ENCODE assay signal across 19 cellular contexts in the genomic region with DNA sequence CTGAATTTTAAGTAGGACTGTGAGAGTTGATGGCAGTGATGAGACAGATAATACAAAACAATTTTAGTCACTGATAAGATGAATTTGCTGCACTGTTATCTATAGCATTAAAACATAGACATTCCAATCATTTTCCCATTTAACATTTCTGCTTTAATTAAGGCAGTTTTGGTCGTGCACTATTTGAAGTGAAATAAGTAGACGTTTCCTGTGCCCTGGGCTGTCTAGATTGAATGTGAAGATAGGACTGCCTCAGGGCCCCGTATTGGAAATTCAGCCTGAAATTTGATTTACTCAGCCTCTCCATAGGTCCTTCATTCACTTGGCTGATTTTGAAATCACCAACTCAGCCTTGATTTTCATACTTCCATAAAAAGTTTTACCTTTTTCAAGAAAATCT. TPM values are rescaled to one million over a fixed set of nuclear protein-coding genes. Genes with fewer than 3 reads are reported as not detected.
A peak's percentile ranks its signal among the peaks of the same experiment; 100 is the strongest.
DNase-seq lines count a peak whose midpoint lies in the region; ATAC-seq, FAIRE-seq and TF ChIP-seq lines count a peak whose summit lies in the region.
"Had no signal": no experiment of that assay in that cellular context is flagged by ENCODE, and none has a peak within 500 bp of the region (broad histone marks: within the 10 kb centered on the region; RNA-seq: fewer than 3 reads in every experiment).

No MANE protein-coding gene starts in this region.

- peaks cover 65% of the 10 kb centered on the region for H3K4me1 Mint-ChIP-seq in astrocyte (ENCODE audit: low read depth, unreplicated experiment)

- no peaks in the 10 kb centered on the region for H3K9me3 Mint-ChIP-seq in astrocyte (ENCODE audit: unreplicated experiment)
- H3K9me3 Mint-ChIP-seq: activated naive CD8-positive, alpha-beta T cell treated with anti-CD3 and anti-CD28 coated beads, Interleukin-2, amount 50 U/mL, for 24 hours had no signal

- H3K27ac ChIP-seq in DND-41 (ENCODE audit: low read length) (no peak overlapping the region), astrocyte (ENCODE audit: low read depth, low read length) (no peak overlapping the region), gastrocnemius medialis (peak overlapping the region; percentile 89 to 95 (median 91)), pancreas (no peak overlapping the region)
- H3K27ac ChIP-seq: colonic mucosa, Peyer's patch, SJCRH30 had no signal

- TF ChIP-seq CTCF in DND-41 (IDR thresholded peaks at IDR 0.05; ENCODE audit: borderline replicate concordance, extremely low read depth, low read length, poor library complexity, severe bottlenecking) (no peak), Loucy (conservative IDR thresholded peaks at IDR 0.05; ENCODE audit: low read length) (no peak), astrocyte (IDR thresholded peaks at IDR 0.05; ENCODE audit: insufficient read depth, low read depth, low read length) (no peak), gastrocnemius medialis (IDR thresholded peaks at IDR 0.05 in 4 of 5, conservative IDR thresholded peaks at IDR 0.05 in 1 of 5) (no peak), mucosa of descending colon (IDR thresholded peaks at IDR 0.05) (no peak), pancreas (IDR thresholded peaks at IDR 0.05) (no peak)

- no peaks in the 10 kb centered on the region for H3K27me3 ChIP-seq in DND-41 (ENCODE audit: insufficient read depth, low read length, poor library complexity)
- H3K27me3 ChIP-seq in Loucy (ENCODE audit: insufficient read depth, low read length, poor library complexity, severe bottlenecking): no peaks in the 10 kb centered on the region
- H3K27me3 ChIP-seq in astrocyte (ENCODE audit: insufficient read depth, low read length): no peaks in the 10 kb centered on the region
- H3K27me3 ChIP-seq in gastrocnemius medialis: no peaks in the 10 kb centered on the region
- no peaks in the 10 kb centered on the region for H3K27me3 ChIP-seq in pancreas
- H3K27me3 ChIP-seq: colonic mucosa, Peyer's patch, SJCRH30, testis had no signal

- no peak overlapping the region for H3K27ac Mint-ChIP-seq in astrocyte (ENCODE audit: unreplicated experiment)
- H3K27ac Mint-ChIP-seq: activated naive CD8-positive, alpha-beta T cell treated with anti-CD3 and anti-CD28 coated beads, Interleukin-2, amount 50 U/mL, for 24 hours had no signal

- H3K79me2 ChIP-seq in DND-41 (ENCODE audit: insufficient read depth, low read length) (peaks cover 100% of the 10 kb centered on the region), Loucy (ENCODE audit: insufficient read depth, low read length) (peaks cover 98% of the 10 kb centered on the region), astrocyte (ENCODE audit: insufficient read depth, low read length) (peaks cover 97% of the 10 kb centered on the region)

- TF ChIP-seq POLR2A in gastrocnemius medialis (IDR thresholded peaks at IDR 0.05): no peak

- no peaks in the 10 kb centered on the region for H3K9me2 ChIP-seq in Loucy (replicated peaks; ENCODE audit: low read depth, low read length)

- WGBS in pancreas, 2 donors: 24 to 31% methylated on average over 3 of the region's 3 CpGs

- FAIRE-seq in astrocyte (lab: Jason Lieb, UNC): no peak
- no peak for FAIRE-seq in pancreas (lab: Jason Lieb, UNC)
- FAIRE-seq: GM12891 had no signal

- in situ Hi-C loops in gastrocnemius medialis (cut with MboI; ENCODE audit: low sequenced_read_pairs in 4 of 4): no loop called here

- ATAC-seq in DND-41 (ENCODE audit: insufficient read depth, low read depth): 0 out of 3 replicates have a peak, but pooled peaks have one; percentile 48
- ATAC-seq in gastrocnemius medialis: no peak
- no peak for ATAC-seq in mucosa of descending colon
- ATAC-seq in pancreas: no peak
- ATAC-seq: activated naive CD8-positive, alpha-beta T cell treated with anti-CD3 and anti-CD28 coated beads, Interleukin-2, amount 50 U/mL, for 24 hours had no signal

- H4K20me1 ChIP-seq in DND-41 (ENCODE audit: insufficient read depth, low read length) (peaks cover 87% of the 10 kb centered on the region), Loucy (ENCODE audit: insufficient read depth, low read length, poor library complexity, severe bottlenecking) (peaks cover 88% of the 10 kb centered on the region), astrocyte (ENCODE audit: insufficient read depth, low read length) (peaks cover 78% of the 10 kb centered on the region)

- peak overlapping the region; percentile 37 for H3K4me3 Mint-ChIP-seq in astrocyte (ENCODE audit: unreplicated experiment)
- H3K4me3 Mint-ChIP-seq: activated naive CD8-positive, alpha-beta T cell treated with anti-CD3 and anti-CD28 coated beads, Interleukin-2, amount 50 U/mL, for 24 hours had no signal

- no peaks in the 10 kb centered on the region for H3K27me3 Mint-ChIP-seq in astrocyte (ENCODE audit: low read depth, unreplicated experiment)
- H3K27me3 Mint-ChIP-seq: activated naive CD8-positive, alpha-beta T cell treated with anti-CD3 and anti-CD28 coated beads, Interleukin-2, amount 50 U/mL, for 24 hours had no signal

- H3K4me3 ChIP-seq in DND-41 (ENCODE audit: low read depth in 1 of 2, low read length in 2 of 2) (no peak overlapping the region), Loucy (ENCODE audit: low read length, poor library complexity, severe bottlenecking) (no peak overlapping the region), astrocyte (ENCODE audit: insufficient read depth, low read depth, low read length) (no peak overlapping the region), gastrocnemius medialis (no peak overlapping the region), mucosa of descending colon (no peak overlapping the region), pancreas (no peak overlapping the region)
- H3K4me3 ChIP-seq: colonic mucosa, Peyer's patch, SJCRH30, testis had no signal

- peaks cover 4% of the 10 kb centered on the region for H3K36me3 Mint-ChIP-seq in astrocyte (ENCODE audit: low read depth, unreplicated experiment)

- H3K9me3 ChIP-seq in DND-41 (ENCODE audit: insufficient read depth, low read length, severe bottlenecking) (no peaks in the 10 kb centered on the region), Loucy (ENCODE audit: insufficient read depth, low read depth, low read length) (no peaks in the 10 kb centered on the region), astrocyte (ENCODE audit: insufficient read depth, low read depth, low read length) (no peaks in the 10 kb centered on the region), gastrocnemius medialis (no peaks in the 10 kb centered on the region), mucosa of descending colon (no peaks in the 10 kb centered on the region), pancreas (no peaks in the 10 kb centered on the region)
- H3K9me3 ChIP-seq: colonic mucosa, Peyer's patch, SJCRH30, testis had no signal

- H2AFZ ChIP-seq in DND-41 (ENCODE audit: low read depth, low read length): no peak overlapping the region
- H2AFZ ChIP-seq in Loucy (ENCODE audit: low read length): no peak overlapping the region
- no peak overlapping the region for H2AFZ ChIP-seq in astrocyte (ENCODE audit: low read depth, low read length)

- intact Hi-C loops in gastrocnemius medialis (cut with DNase I; ENCODE audit: low total_unique reads) (loop anchor here (5.0 kb wide), 2 partner anchors 43 to 132 kb away; no protein-coding TSS in a partner anchor), mucosa of descending colon (cut with DNase I, micrococcal nuclease) (no loop called here), pancreas (cut with DNase I) (no loop called here)

- no peak for DNase-seq in DND-41
- DNase-seq in astrocyte (ENCODE audit: low read depth): no peak
- DNase-seq in gastrocnemius medialis: no peak
- DNase-seq in mucosa of descending colon: no peak
- no peak for DNase-seq in T-helper 1 cell
- DNase-seq in pancreas: no peak
- DNase-seq: activated naive CD8-positive, alpha-beta T cell treated with anti-CD3 and anti-CD28 coated beads, Interleukin-2, amount 50 U/mL, for 24 hours; colonic mucosa; Kasumi-1; mammary epithelial cell; NCI-H1092 treated with DMSO at 0.1 percent for 48 hours; NCI-H2081; NCI-H446 treated with DMSO at 0.1 percent for 48 hours; NK-92 treated with Interleukin-12 subunit alpha and Interleukin-12 subunit beta, amount 100 ng/mL, for 24 hours; Peyer's patch; SJCRH30; testis had no signal

- H3K4me1 ChIP-seq in DND-41 (ENCODE audit: insufficient read depth, low read length) (0 out of 2 replicates have a peak, but pooled peaks cover 3% of the 10 kb centered on the region), Loucy (ENCODE audit: insufficient read depth, low read length, poor library complexity, severe bottlenecking) (peaks cover 16% of the 10 kb centered on the region), astrocyte (ENCODE audit: insufficient read depth, low read length) (peaks cover 19% of the 10 kb centered on the region), gastrocnemius medialis (peaks cover 79 to 83% of the 10 kb centered on the region in 2 donors), mucosa of descending colon (ENCODE audit: low read depth) (peaks cover 15% of the 10 kb centered on the region), pancreas (peaks cover 20 to 31% (median 26%) of the 10 kb centered on the region in 3 donors)
- H3K4me1 ChIP-seq: colonic mucosa had no signal

- no peak overlapping the region for H3K9ac ChIP-seq in DND-41 (ENCODE audit: low read depth, low read length)
- no peak overlapping the region for H3K9ac ChIP-seq in Loucy (ENCODE audit: low read depth, low read length, poor library complexity, severe bottlenecking)
- H3K9ac ChIP-seq in astrocyte (ENCODE audit: low read length): no peak overlapping the region

- no peaks in the 10 kb centered on the region for H3F3A ChIP-seq in Loucy (ENCODE audit: low read depth)

- H3K36me3 ChIP-seq in DND-41 (ENCODE audit: insufficient read depth, low read length) (peaks cover 43% of the 10 kb centered on the region), Loucy (ENCODE audit: insufficient read depth, low read length) (peaks cover 34% of the 10 kb centered on the region), astrocyte (ENCODE audit: insufficient read depth, low read length) (peaks cover 4% of the 10 kb centered on the region), gastrocnemius medialis (no peaks in the 10 kb centered on the region), mucosa of descending colon (ENCODE audit: low read depth) (no peaks in the 10 kb centered on the region), pancreas (peaks cover 0 to 4% (median 0%) of the 10 kb centered on the region in 3 donors)
- H3K36me3 ChIP-seq: colonic mucosa had no signal

- no peak overlapping the region for H3K4me2 ChIP-seq in DND-41 (ENCODE audit: insufficient read depth, low read length)
- H3K4me2 ChIP-seq in Loucy (ENCODE audit: low read depth, low read length, poor library complexity, severe bottlenecking): peak overlapping the region; percentile 34
- no peak overlapping the region for H3K4me2 ChIP-seq in astrocyte (ENCODE audit: low read length)

RNA-seq across cellular contexts. Expression of a gene that starts 48.3 kb away (rescaled TPM):
- 75.4 and 78.2 TPM in 2 replicates for total RNA-seq in astrocyte
- 10 to 100 TPM; 54.9 to 75.3 (median 62.0) TPM for total RNA-seq in gastrocnemius medialis
- 100 to 1,000 TPM in 2 of 3 donors, 10 to 100 TPM in 1; 71.8 to 102 (median 101) TPM for total RNA-seq in mucosa of descending colon
- 10 to 100 TPM; 32.1 to 68.0 (median 43.7) TPM for total RNA-seq in pancreas
- polyA plus RNA-seq in pancreas: 10 to 100 TPM; 16.2 to 16.4 TPM

Comparison
In these comparisons a context has a peak if more than half of its experiments do, and no peak if none do; other contexts are left out.
1. H3K27ac ChIP-seq: peak in gastrocnemius medialis (4 of 4); none in DND-41 (single experiment), astrocyte (single experiment) and pancreas (0 of 4).